21 cellular contexts compared by ENCODE assay signal in the genomic region with DNA sequence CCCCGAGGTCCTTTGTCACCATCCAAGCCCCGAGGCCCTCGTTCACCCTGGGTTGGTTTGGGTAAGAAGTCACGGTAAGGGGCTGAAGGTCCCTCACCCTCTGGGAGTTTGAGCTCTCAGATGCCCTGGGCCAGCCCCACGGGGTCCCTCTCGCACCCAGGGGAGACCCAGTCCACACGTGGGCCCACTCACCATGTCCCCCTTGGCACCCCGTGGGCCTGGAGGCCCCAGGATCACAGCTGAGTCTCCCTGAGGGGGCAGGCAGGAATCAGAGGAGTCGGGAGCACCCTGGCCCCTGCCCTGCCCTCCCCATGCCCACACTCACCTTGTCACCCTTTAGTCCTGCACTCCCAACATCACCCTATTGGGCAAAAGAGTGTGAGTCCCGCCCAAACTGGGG. TPM values are rescaled to one million over a fixed set of nuclear protein-coding genes. Genes with fewer than 3 reads are reported as not detected.
DNase-seq lines count a peak whose midpoint lies in the region; ATAC-seq and TF ChIP-seq lines count a peak whose summit lies in the region.
"Had no signal": no experiment of that assay in that cellular context is flagged by ENCODE, and none has a peak within 500 bp of the region (broad histone marks: within the 10 kb centered on the region; RNA-seq: fewer than 3 reads in every experiment).

No MANE protein-coding gene starts in this region.

- dilution Hi-C loops in IMR-90 (cut with HindIII; ENCODE audit: low sequenced_read_pairs, unreplicated experiment) = no loop called here

- no peaks in the 10 kb centered on the region for H3K27me3 ChIP-seq in IMR-90 (ENCODE audit: control insufficient read depth, insufficient read depth, low read length)
- H3K27me3 ChIP-seq in mesenchymal stem cell (ENCODE audit: control insufficient read depth in 1 of 2, insufficient read depth in 1 of 2, low read length in 2 of 2) = no peaks in the 10 kb centered on the region

- no peak for ATAC-seq in IMR-90 (ENCODE audit: low read depth)
- ATAC-seq in activated T-helper 17 cell treated with anti-CD3 and anti-CD28 coated beads, Interleukin-2, amount 50 U/mL, for 72 hours (replicated peaks) = no peak
- no peak for ATAC-seq in Right ventricle myocardium superior (ENCODE audit: poor library complexity)

- H4K8ac ChIP-seq in IMR-90 (ENCODE audit: low read depth in 2 of 2, low read length in 2 of 2) (no peak overlapping the region), mesenchymal stem cell (ENCODE audit: low read length) (no peak overlapping the region)

- H4K91ac ChIP-seq in IMR-90 (ENCODE audit: insufficient read depth, low read depth, low read length) = no peak overlapping the region
- no peak overlapping the region for H4K91ac ChIP-seq in mesenchymal stem cell (ENCODE audit: low read length)

- H3K4me1 Mint-ChIP-seq in activated T-helper 17 cell treated with anti-CD3 and anti-CD28 coated beads, Interleukin-2, amount 50 U/mL, for 72 hours = peaks cover 9% of the 10 kb centered on the region

- TF ChIP-seq CTCF in IMR-90 (conservative IDR thresholded peaks at IDR 0.05; ENCODE audit: low read depth, low read length) = no peak

- H3K18ac ChIP-seq in IMR-90 (ENCODE audit: low read depth, low read length) (no peak overlapping the region), mesenchymal stem cell (ENCODE audit: low read depth in 1 of 2, low read length in 2 of 2) (no peak overlapping the region)

- peaks cover 6% of the 10 kb centered on the region; the same call in 1 of the 2 replicates for H4K20me1 ChIP-seq in IMR-90 (ENCODE audit: insufficient read depth, low read length)

- H3K79me1 ChIP-seq in IMR-90 (ENCODE audit: low read depth in 1 of 2, low read length in 2 of 2) (peaks cover 4 to 26% of the 10 kb centered on the region in 2 experiments; a peak in 3 of 4 replicates), mesenchymal stem cell (replicated peaks; ENCODE audit: low read length, poor library complexity, severe bottlenecking) (peaks cover 33% of the 10 kb centered on the region)

- H2BK15ac ChIP-seq in IMR-90 (ENCODE audit: low read depth, low read length) = no peak overlapping the region
- H2BK15ac ChIP-seq in mesenchymal stem cell (ENCODE audit: low read depth, poor library complexity, severe bottlenecking) = no peak overlapping the region

- in situ Hi-C loops in IMR-90 (cut with MboI; ENCODE audit: low sequenced_read_pairs) = no loop called here

- H3K4me2 ChIP-seq in IMR-90 (ENCODE audit: low read depth, low read length) (no peak overlapping the region), mesenchymal stem cell (ENCODE audit: low read length, poor library complexity, severe bottlenecking) (no peak overlapping the region)

- H2AK5ac ChIP-seq in IMR-90 (ENCODE audit: low read depth, low read length) (no peak overlapping the region), mesenchymal stem cell (ENCODE audit: low read length, severe bottlenecking) (peak overlapping the region; percentile 30)

- no peak overlapping the region for H3K9ac ChIP-seq in IMR-90 (ENCODE audit: low read depth, low read length)
- H3K9ac ChIP-seq in mesenchymal stem cell (ENCODE audit: low read length) = no peak overlapping the region

- no peak overlapping the region for H3K4me3 ChIP-seq in IMR-90 (ENCODE audit: insufficient read depth, low read depth, low read length)
- H3K4me3 ChIP-seq in mesenchymal stem cell (ENCODE audit: insufficient read depth in 1 of 2, low read depth in 1 of 2, low read length in 2 of 2) = no peak overlapping the region

- H3K4ac ChIP-seq in IMR-90 (ENCODE audit: low read depth, low read length) (no peak overlapping the region), mesenchymal stem cell (ENCODE audit: low read depth in 1 of 2, low read length in 2 of 2) (no peak overlapping the region)

- H3K14ac ChIP-seq in IMR-90 (replicated peaks; ENCODE audit: low read depth, low read length) (no peak overlapping the region), mesenchymal stem cell (ENCODE audit: low read length in 2 of 2) (no peak overlapping the region)

- BruUV-seq in IMR-90 (replicated peaks; lab: Mats Ljungman, UMichigan) = no TSS peak

- H3K9me1 ChIP-seq in IMR-90 (ENCODE audit: insufficient read depth, low read length) = peaks cover 24% of the 10 kb centered on the region

- H2BK120ac ChIP-seq in IMR-90 (ENCODE audit: low read depth, low read length) = no peak overlapping the region
- H2BK120ac ChIP-seq in mesenchymal stem cell (ENCODE audit: low read depth, low read length) = no peak overlapping the region

- no peak overlapping the region for H4K5ac ChIP-seq in IMR-90 (ENCODE audit: low read depth, low read length)

- no peak overlapping the region for H2AK9ac ChIP-seq in IMR-90 (replicated peaks; ENCODE audit: low read depth, low read length, poor library complexity)

- H3K27me3 Mint-ChIP-seq in activated T-helper 17 cell treated with anti-CD3 and anti-CD28 coated beads, Interleukin-2, amount 50 U/mL, for 72 hours = no peaks in the 10 kb centered on the region
- H3K27me3 Mint-ChIP-seq: CD4-positive, alpha-beta memory T cell had no signal

- no peak overlapping the region for H2BK20ac ChIP-seq in IMR-90 (ENCODE audit: low read depth, low read length)

- H3K27ac ChIP-seq in IMR-90 (ENCODE audit: insufficient read depth, low read length) (no peak overlapping the region), mesenchymal stem cell (ENCODE audit: low read length, poor library complexity, severe bottlenecking) (no peak overlapping the region)

- TF ChIP-seq POLR2A in IMR-90 (IDR thresholded peaks at IDR 0.05; ENCODE audit: low read depth, low read length) = no peak

- intact Hi-C loops in IMR-90 (cut with micrococcal nuclease) = no loop called here
- intact Hi-C loops in Right ventricle myocardium superior (cut with DNase I) = no loop called here

- no peaks in the 10 kb centered on the region for H3K9me3 ChIP-seq in IMR-90 (ENCODE audit: control insufficient read depth, insufficient read depth, low read length)
- no peaks in the 10 kb centered on the region for H3K9me3 ChIP-seq in mesenchymal stem cell (ENCODE audit: control insufficient read depth, low read length)

- H2BK12ac ChIP-seq in mesenchymal stem cell (ENCODE audit: low read length in 2 of 2) = no peak overlapping the region

- H2AFZ ChIP-seq in IMR-90 (replicated peaks; ENCODE audit: low read length, poor library complexity) = peak overlapping the region; percentile 43
- H2AFZ ChIP-seq in mesenchymal stem cell (ENCODE audit: low read depth, low read length) = no peak overlapping the region

- H3K56ac ChIP-seq in IMR-90 (ENCODE audit: extremely low read depth, insufficient read depth, low read length) = no peak overlapping the region

- POLR2A ChIA-PET in IMR-90 (lab: Charles Lee; ENCODE audit: unreplicated experiment) = no interaction called here

- H3K36me3 ChIP-seq in IMR-90 (ENCODE audit: control insufficient read depth, insufficient read depth, low read length) = peaks cover 74% of the 10 kb centered on the region
- peaks cover 0 to 98% of the 10 kb centered on the region in 2 experiments for H3K36me3 ChIP-seq in mesenchymal stem cell (ENCODE audit: control insufficient read depth in 1 of 2, insufficient read depth in 2 of 2, low read depth in 1 of 2, low read length in 2 of 2)

- no peak overlapping the region for H3K23ac ChIP-seq in IMR-90 (ENCODE audit: low read depth, low read length)
- H3K23ac ChIP-seq in mesenchymal stem cell (ENCODE audit: low read length in 2 of 2) = no peak overlapping the region

- peak overlapping the region; percentile 70 for H3K27ac Mint-ChIP-seq in activated T-helper 17 cell treated with anti-CD3 and anti-CD28 coated beads, Interleukin-2, amount 50 U/mL, for 72 hours

- CTCF ChIA-PET in IMR-90 (lab: Yijun Ruan, JAX) = no interaction called here

- peak overlapping the region; percentile 5 for H2BK5ac ChIP-seq in IMR-90 (ENCODE audit: low read depth, low read length, poor library complexity, severe bottlenecking)
- H2BK5ac ChIP-seq in mesenchymal stem cell (ENCODE audit: low read depth, low read length, poor library complexity, severe bottlenecking) = no peak overlapping the region

- no peak for TF ChIP-seq RAD21 in IMR-90 (IDR thresholded peaks at IDR 0.05; ENCODE audit: low read length)

- H3K4me1 ChIP-seq in IMR-90 (ENCODE audit: control insufficient read depth, insufficient read depth, low read length) (peaks cover 9% of the 10 kb centered on the region), mesenchymal stem cell (ENCODE audit: control insufficient read depth, insufficient read depth, low read depth, low read length) (peaks cover 49% of the 10 kb centered on the region)

- no peak overlapping the region for H3K4me3 Mint-ChIP-seq in activated T-helper 17 cell treated with anti-CD3 and anti-CD28 coated beads, Interleukin-2, amount 50 U/mL, for 72 hours
- H3K4me3 Mint-ChIP-seq: CD4-positive, alpha-beta memory T cell had no signal

- 80% methylated on average over 1 of the region's 10 CpGs; no CpG with 5 or more reads in 1 of the 2 experiments for WGBS in IMR-90 (ENCODE audit: extremely low coverage in 2 of 2, insufficient read length in 1 of 2), 2 experiments
- WGBS in mesenchymal stem cell = 98% methylated on average over 10 of the region's 10 CpGs

- DNase-seq in IMR-90 = no peak
- DNase-seq in mesenchymal stem cell = no peak
- DNase-seq in Right ventricle myocardium superior = no peak
- DNase-seq in activated naive CD4-positive, alpha-beta T cell treated with Interleukin-2 at 50 U/mL for 16 hours = no peak
- DNase-seq in NAMALWA (ENCODE audit: low spot score) = no peak
- DNase-seq: C1 segment of cervical spinal cord; Calu3; CD4-positive, alpha-beta memory T cell; COR-L47; DMS53; DMS79 treated with DMSO at 0.1 percent for 48 hours; GF-D8; GOT3; H7; HCEC 1CT had no signal

- H3K9me3 Mint-ChIP-seq in activated T-helper 17 cell treated with anti-CD3 and anti-CD28 coated beads, Interleukin-2, amount 50 U/mL, for 72 hours = no peaks in the 10 kb centered on the region
- H3K9me3 Mint-ChIP-seq: CD4-positive, alpha-beta memory T cell had no signal

- H3K36me3 Mint-ChIP-seq in activated T-helper 17 cell treated with anti-CD3 and anti-CD28 coated beads, Interleukin-2, amount 50 U/mL, for 72 hours (ENCODE audit: low read depth) = no peaks in the 10 kb centered on the region
- H3K36me3 Mint-ChIP-seq: CD4-positive, alpha-beta memory T cell had no signal

RNA-seq across cellular contexts. Expression of gene UCN2, which starts 5.8 kb away (rescaled TPM):
- total RNA-seq in IMR-90 (2012; rRNA removed) (0.54 and 0.56 TPM in 2 replicates), Right ventricle myocardium superior (not detected)
- 2.3 and 2.7 TPM in 2 replicates for polyA plus RNA-seq in IMR-90 (2012; rRNA removed)
- 0.56 and 1.4 TPM in 2 replicates for polyA plus RNA-seq in IMR-90 (2012; cell fraction: cytosol; rRNA removed)
- 19.4 and 40.3 TPM in 2 replicates for polyA plus RNA-seq in IMR-90 (2012; cell fraction: nucleus; rRNA removed; ENCODE audit: low replicate concordance)
- under 1 TPM in 1 of 2 donors, not detected in 1; 0.34 TPM for total RNA-seq in activated T-helper 17 cell treated with anti-CD3 and anti-CD28 coated beads, Interleukin-2, amount 50 U/mL, for 72 hours
- 7.6 TPM for polyA plus RNA-seq in mesenchymal stem cell (2013, experiment 1 of 2)
- polyA plus RNA-seq in mesenchymal stem cell (2013, experiment 2 of 2) = 7.3 TPM
- total RNA-seq: CD4-positive, alpha-beta memory T cell; G401 had no signal
- polyA plus RNA-seq: CD4-positive, alpha-beta memory T cell had no signal

RNA-seq across cellular contexts. Expression of gene PFKFB4, which starts 12.8 kb away (rescaled TPM):
- total RNA-seq in IMR-90 (2012; rRNA removed) (16.1 and 17.0 TPM in 2 replicates), Right ventricle myocardium superior (1.1 TPM)
- polyA plus RNA-seq in IMR-90 (2012; rRNA removed) = 14.8 and 16.9 TPM in 2 replicates
- polyA plus RNA-seq in IMR-90 (2012; cell fraction: cytosol; rRNA removed) = 11.1 and 15.7 TPM in 2 replicates
- 53.9 and 57.6 TPM in 2 replicates for polyA plus RNA-seq in IMR-90 (2012; cell fraction: nucleus; rRNA removed; ENCODE audit: low replicate concordance)
- 100 to 1,000 TPM in 1 of 2 donors, 10 to 100 TPM in 1; 52.5 to 277 TPM for total RNA-seq in activated T-helper 17 cell treated with anti-CD3 and anti-CD28 coated beads, Interleukin-2, amount 50 U/mL, for 72 hours
- 15.9 TPM for polyA plus RNA-seq in mesenchymal stem cell (2013, experiment 1 of 2)
- 15.0 TPM for polyA plus RNA-seq in mesenchymal stem cell (2013, experiment 2 of 2)

RNA-seq across cellular contexts. Expression of gene COL7A1, which starts 25.7 kb away (rescaled TPM):
- total RNA-seq in IMR-90 (2012; rRNA removed) (3.1 and 4.1 TPM in 2 replicates), Right ventricle myocardium superior (16.1 TPM)
- polyA plus RNA-seq in IMR-90 (2012; rRNA removed) = 20.3 and 23.2 TPM in 2 replicates
- polyA plus RNA-seq in IMR-90 (2012; cell fraction: cytosol; rRNA removed) = 13.6 and 14.6 TPM in 2 replicates
- 308 and 435 TPM in 2 replicates for polyA plus RNA-seq in IMR-90 (2012; cell fraction: nucleus; rRNA removed; ENCODE audit: low replicate concordance)
- 1 to 10 TPM; 6.1 to 6.3 TPM for total RNA-seq in activated T-helper 17 cell treated with anti-CD3 and anti-CD28 coated beads, Interleukin-2, amount 50 U/mL, for 72 hours
- 95.7 TPM for polyA plus RNA-seq in mesenchymal stem cell (2013, experiment 1 of 2)
- 83.7 TPM for polyA plus RNA-seq in mesenchymal stem cell (2013, experiment 2 of 2)
- polyA plus RNA-seq: CD4-positive, alpha-beta memory T cell had no signal

RNA-seq across cellular contexts. Expression of gene UQCRC1, which starts 40.0 kb away (rescaled TPM):
- total RNA-seq in IMR-90 (2012; rRNA removed) = 952 and 1,365 TPM in 2 replicates
- polyA plus RNA-seq in IMR-90 (2012; rRNA removed) = 410 and 474 TPM in 2 replicates
- 589 and 721 TPM in 2 replicates for polyA plus RNA-seq in IMR-90 (2012; cell fraction: cytosol; rRNA removed)
- 253 and 529 TPM in 2 replicates for polyA plus RNA-seq in IMR-90 (2012; cell fraction: nucleus; rRNA removed; ENCODE audit: low replicate concordance)
- total RNA-seq in activated T-helper 17 cell treated with anti-CD3 and anti-CD28 coated beads, Interleukin-2, amount 50 U/mL, for 72 hours = 100 to 1,000 TPM; 177 to 269 TPM
- 145 TPM for polyA plus RNA-seq in mesenchymal stem cell (2013, experiment 1 of 2)
- 150 TPM for polyA plus RNA-seq in mesenchymal stem cell (2013, experiment 2 of 2)
- total RNA-seq in Right ventricle myocardium superior = 1,265 TPM

RNA-seq across cellular contexts. Expression of gene TMEM89, which starts 52.2 kb away (rescaled TPM):
- total RNA-seq in IMR-90 (2012; rRNA removed) (not detected in 2 replicates), Right ventricle myocardium superior (not detected)
- 0.15 TPM in 1 of 2 replicates, not detected in the other for polyA plus RNA-seq in IMR-90 (2012; rRNA removed)
- not detected in 2 replicates for polyA plus RNA-seq in IMR-90 (2012; cell fraction: cytosol; rRNA removed)
- 0.63 and 1.1 TPM in 2 replicates for polyA plus RNA-seq in IMR-90 (2012; cell fraction: nucleus; rRNA removed; ENCODE audit: low replicate concordance)
- total RNA-seq in activated T-helper 17 cell treated with anti-CD3 and anti-CD28 coated beads, Interleukin-2, amount 50 U/mL, for 72 hours = 1 to 10 TPM; 1.0 to 1.1 TPM
- 0.23 TPM for polyA plus RNA-seq in mesenchymal stem cell (2013, experiment 1 of 2)
- 0.29 TPM for polyA plus RNA-seq in mesenchymal stem cell (2013, experiment 2 of 2)
- total RNA-seq: A172; A673; Calu3; CD4-positive, alpha-beta memory T cell; Daoy; G401; H7 had no signal
- polyA plus RNA-seq: BJ; CD4-positive, alpha-beta memory T cell had no signal
